In the genomic region with DNA sequence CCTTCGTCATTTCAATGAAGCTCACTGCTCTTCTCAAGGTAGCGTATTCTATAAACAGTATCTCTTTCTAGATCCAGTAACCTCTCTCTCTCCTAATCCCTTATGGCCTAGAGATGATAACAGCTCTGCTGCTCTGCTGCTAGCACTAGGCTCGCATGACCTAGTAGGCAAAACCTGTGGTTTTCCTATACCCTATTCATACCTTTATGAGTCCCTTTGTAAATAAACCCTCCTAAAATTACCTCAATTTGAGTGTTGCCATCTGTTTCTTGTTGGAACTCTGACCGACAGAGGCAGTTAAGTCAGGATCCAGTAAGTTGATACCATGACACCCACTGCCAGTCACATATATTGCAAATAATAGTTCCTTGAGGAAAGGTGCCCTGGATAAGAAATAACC, we compare ENCODE assay signal across 1 cellular context.
TF ChIP-seq lines count a peak whose summit lies in the region.

No MANE protein-coding gene starts in this region.

TF ChIP-seq in HEK293, 187 proteins besides CTCF, POLR2A, EP300 and RAD21 (continued from another document and continues in another):
- TF ChIP-seq, protein P1, sequence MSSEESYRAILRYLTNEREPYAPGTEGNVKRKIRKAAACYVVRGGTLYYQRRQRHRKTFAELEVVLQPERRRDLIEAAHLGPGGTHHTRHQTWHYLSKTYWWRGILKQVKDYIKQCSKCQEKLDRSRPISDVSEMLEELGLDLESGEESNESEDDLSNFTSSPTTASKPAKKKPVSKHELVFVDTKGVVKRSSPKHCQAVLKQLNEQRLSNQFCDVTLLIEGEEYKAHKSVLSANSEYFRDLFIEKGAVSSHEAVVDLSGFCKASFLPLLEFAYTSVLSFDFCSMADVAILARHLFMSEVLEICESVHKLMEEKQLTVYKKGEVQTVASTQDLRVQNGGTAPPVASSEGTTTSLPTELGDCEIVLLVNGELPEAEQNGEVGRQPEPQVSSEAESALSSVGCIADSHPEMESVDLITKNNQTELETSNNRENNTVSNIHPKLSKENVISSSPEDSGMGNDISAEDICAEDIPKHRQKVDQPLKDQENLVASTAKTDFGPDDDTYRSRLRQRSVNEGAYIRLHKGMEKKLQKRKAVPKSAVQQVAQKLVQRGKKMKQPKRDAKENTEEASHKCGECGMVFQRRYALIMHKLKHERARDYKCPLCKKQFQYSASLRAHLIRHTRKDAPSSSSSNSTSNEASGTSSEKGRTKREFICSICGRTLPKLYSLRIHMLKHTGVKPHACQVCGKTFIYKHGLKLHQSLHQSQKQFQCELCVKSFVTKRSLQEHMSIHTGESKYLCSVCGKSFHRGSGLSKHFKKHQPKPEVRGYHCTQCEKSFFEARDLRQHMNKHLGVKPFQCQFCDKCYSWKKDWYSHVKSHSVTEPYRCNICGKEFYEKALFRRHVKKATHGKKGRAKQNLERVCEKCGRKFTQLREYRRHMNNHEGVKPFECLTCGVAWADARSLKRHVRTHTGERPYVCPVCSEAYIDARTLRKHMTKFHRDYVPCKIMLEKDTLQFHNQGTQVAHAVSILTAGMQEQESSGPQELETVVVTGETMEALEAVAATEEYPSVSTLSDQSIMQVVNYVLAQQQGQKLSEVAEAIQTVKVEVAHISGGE (tag by site-specific recombination; conservative IDR thresholded peaks at IDR 0.05; ENCODE audit: low read depth): no peak
- no peak for TF ChIP-seq ZNF16 (tag by site-specific recombination; IDR thresholded peaks at IDR 0.05; ENCODE audit: low read depth)
- TF ChIP-seq GFI1B (tag by site-specific recombination; IDR thresholded peaks at IDR 0.05): no peak
- TF ChIP-seq, protein P2, sequence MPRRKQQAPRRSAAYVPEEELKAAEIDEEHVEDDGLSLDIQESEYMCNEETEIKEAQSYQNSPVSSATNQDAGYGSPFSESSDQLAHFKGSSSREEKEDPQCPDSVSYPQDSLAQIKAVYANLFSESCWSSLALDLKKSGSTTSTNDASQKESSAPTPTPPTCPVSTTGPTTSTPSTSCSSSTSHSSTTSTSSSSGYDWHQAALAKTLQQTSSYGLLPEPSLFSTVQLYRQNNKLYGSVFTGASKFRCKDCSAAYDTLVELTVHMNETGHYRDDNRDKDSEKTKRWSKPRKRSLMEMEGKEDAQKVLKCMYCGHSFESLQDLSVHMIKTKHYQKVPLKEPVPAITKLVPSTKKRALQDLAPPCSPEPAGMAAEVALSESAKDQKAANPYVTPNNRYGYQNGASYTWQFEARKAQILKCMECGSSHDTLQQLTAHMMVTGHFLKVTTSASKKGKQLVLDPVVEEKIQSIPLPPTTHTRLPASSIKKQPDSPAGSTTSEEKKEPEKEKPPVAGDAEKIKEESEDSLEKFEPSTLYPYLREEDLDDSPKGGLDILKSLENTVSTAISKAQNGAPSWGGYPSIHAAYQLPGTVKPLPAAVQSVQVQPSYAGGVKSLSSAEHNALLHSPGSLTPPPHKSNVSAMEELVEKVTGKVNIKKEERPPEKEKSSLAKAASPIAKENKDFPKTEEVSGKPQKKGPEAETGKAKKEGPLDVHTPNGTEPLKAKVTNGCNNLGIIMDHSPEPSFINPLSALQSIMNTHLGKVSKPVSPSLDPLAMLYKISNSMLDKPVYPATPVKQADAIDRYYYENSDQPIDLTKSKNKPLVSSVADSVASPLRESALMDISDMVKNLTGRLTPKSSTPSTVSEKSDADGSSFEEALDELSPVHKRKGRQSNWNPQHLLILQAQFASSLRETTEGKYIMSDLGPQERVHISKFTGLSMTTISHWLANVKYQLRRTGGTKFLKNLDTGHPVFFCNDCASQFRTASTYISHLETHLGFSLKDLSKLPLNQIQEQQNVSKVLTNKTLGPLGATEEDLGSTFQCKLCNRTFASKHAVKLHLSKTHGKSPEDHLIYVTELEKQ (tag by site-specific recombination; IDR thresholded peaks at IDR 0.05; ENCODE audit: borderline replicate concordance): peak; percentile 79; the same call in 1 of the 2 replicates
- TF ChIP-seq ZNF354C (tag by site-specific recombination; IDR thresholded peaks at IDR 0.05; ENCODE audit: borderline replicate concordance, low read depth): no peak
- no peak for TF ChIP-seq ZNF558 (tag by site-specific recombination; IDR thresholded peaks at IDR 0.05)
- no peak for TF ChIP-seq GLI4 (tag by site-specific recombination; IDR thresholded peaks at IDR 0.05)
- TF ChIP-seq ZNF792 (tag by site-specific recombination; IDR thresholded peaks at IDR 0.05): no peak
- TF ChIP-seq, protein P3, sequence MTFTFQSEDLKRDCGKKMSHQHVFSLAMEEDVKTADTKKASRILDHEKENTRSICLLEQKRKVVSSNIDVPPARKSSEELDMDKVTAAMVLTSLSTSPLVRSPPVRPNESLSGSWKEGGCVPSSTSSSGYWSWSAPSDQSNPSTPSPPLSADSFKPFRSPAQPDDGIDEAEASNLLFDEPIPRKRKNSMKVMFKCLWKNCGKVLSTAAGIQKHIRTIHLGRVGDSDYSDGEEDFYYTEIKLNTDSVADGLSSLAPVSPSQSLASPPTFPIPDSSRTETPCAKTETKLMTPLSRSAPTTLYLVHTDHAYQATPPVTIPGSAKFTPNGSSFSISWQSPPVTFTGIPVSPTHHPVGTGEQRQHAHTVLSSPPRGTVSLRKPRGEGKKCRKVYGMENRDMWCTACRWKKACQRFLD (tag by site-specific recombination; IDR thresholded peaks at IDR 0.05): no peak
- TF ChIP-seq ZNF394 (tag by site-specific recombination; IDR thresholded peaks at IDR 0.05; ENCODE audit: borderline replicate concordance): no peak
- no peak for TF ChIP-seq ZNF274 (IDR thresholded peaks at IDR 0.05; ENCODE audit: low read length)
- no peak for TF ChIP-seq ZNF274 (tag by site-specific recombination; IDR thresholded peaks at IDR 0.05; ENCODE audit: borderline replicate concordance)
- TF ChIP-seq, protein P4, sequence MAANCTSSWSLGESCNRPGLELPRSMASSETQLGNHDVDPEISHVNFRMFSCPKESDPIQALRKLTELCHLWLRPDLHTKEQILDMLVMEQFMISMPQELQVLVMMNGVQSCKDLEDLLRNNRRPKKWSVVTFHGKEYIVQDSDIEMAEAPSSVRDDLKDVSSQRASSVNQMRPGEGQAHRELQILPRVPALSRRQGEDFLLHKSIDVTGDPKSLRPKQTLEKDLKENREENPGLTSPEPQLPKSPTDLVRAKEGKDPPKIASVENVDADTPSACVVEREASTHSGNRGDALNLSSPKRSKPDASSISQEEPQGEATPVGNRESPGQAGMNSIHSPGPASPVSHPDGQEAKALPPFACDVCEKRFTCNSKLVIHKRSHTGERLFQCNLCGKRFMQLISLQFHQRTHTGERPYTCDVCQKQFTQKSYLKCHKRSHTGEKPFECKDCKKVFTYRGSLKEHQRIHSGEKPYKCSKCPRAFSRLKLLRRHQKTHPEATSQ (tag by site-specific recombination; IDR thresholded peaks at IDR 0.05): no peak
- TF ChIP-seq ZNF629 (tag by site-specific recombination; IDR thresholded peaks at IDR 0.05): no peak
- TF ChIP-seq, protein P5, sequence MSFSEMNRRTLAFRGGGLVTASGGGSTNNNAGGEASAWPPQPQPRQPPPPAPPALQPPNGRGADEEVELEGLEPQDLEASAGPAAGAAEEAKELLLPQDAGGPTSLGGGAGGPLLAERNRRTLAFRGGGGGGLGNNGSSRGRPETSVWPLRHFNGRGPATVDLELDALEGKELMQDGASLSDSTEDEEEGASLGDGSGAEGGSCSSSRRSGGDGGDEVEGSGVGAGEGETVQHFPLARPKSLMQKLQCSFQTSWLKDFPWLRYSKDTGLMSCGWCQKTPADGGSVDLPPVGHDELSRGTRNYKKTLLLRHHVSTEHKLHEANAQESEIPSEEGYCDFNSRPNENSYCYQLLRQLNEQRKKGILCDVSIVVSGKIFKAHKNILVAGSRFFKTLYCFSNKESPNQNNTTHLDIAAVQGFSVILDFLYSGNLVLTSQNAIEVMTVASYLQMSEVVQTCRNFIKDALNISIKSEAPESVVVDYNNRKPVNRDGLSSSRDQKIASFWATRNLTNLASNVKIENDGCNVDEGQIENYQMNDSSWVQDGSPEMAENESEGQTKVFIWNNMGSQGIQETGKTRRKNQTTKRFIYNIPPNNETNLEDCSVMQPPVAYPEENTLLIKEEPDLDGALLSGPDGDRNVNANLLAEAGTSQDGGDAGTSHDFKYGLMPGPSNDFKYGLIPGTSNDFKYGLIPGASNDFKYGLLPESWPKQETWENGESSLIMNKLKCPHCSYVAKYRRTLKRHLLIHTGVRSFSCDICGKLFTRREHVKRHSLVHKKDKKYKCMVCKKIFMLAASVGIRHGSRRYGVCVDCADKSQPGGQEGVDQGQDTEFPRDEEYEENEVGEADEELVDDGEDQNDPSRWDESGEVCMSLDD (tag by site-specific recombination; IDR thresholded peaks at IDR 0.05): no peak
- TF ChIP-seq, protein P6, sequence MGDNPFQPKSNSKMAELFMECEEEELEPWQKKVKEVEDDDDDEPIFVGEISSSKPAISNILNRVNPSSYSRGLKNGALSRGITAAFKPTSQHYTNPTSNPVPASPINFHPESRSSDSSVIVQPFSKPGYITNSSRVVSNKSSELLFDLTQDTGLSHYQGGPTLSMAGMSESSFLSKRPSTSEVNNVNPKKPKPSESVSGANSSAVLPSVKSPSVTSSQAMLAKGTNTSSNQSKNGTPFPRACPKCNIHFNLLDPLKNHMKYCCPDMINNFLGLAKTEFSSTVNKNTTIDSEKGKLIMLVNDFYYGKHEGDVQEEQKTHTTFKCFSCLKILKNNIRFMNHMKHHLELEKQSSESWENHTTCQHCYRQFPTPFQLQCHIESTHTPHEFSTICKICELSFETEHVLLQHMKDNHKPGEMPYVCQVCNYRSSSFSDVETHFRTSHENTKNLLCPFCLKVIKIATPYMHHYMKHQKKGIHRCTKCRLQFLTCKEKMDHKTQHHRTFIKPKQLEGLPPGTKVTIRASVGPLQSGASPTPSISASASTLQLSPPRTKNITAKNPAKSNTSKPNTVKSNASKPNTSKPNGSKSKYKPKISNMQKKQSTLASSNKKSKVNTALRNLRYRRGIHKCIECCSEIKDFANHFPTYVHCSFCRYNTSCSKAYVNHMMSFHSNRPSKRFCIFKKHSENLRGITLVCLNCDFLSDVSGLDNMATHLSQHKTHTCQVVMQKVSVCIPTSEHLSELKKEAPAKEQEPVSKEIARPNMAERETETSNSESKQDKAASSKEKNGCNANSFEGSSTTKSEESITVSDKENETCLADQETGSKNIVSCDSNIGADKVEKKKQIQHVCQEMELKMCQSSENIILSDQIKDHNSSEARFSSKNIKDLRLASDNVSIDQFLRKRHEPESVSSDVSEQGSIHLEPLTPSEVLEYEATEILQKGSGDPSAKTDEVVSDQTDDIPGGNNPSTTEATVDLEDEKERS (tag by site-specific recombination; IDR thresholded peaks at IDR 0.05): no peak
- TF ChIP-seq, protein P7, sequence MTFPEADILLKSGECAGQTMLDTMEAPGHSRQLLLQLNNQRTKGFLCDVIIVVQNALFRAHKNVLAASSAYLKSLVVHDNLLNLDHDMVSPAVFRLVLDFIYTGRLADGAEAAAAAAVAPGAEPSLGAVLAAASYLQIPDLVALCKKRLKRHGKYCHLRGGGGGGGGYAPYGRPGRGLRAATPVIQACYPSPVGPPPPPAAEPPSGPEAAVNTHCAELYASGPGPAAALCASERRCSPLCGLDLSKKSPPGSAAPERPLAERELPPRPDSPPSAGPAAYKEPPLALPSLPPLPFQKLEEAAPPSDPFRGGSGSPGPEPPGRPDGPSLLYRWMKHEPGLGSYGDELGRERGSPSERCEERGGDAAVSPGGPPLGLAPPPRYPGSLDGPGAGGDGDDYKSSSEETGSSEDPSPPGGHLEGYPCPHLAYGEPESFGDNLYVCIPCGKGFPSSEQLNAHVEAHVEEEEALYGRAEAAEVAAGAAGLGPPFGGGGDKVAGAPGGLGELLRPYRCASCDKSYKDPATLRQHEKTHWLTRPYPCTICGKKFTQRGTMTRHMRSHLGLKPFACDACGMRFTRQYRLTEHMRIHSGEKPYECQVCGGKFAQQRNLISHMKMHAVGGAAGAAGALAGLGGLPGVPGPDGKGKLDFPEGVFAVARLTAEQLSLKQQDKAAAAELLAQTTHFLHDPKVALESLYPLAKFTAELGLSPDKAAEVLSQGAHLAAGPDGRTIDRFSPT (tag by site-specific recombination; IDR thresholded peaks at IDR 0.05): no peak
- no peak for TF ChIP-seq ZNF184 (tag by site-specific recombination; IDR thresholded peaks at IDR 0.05)
- TF ChIP-seq, protein P8, sequence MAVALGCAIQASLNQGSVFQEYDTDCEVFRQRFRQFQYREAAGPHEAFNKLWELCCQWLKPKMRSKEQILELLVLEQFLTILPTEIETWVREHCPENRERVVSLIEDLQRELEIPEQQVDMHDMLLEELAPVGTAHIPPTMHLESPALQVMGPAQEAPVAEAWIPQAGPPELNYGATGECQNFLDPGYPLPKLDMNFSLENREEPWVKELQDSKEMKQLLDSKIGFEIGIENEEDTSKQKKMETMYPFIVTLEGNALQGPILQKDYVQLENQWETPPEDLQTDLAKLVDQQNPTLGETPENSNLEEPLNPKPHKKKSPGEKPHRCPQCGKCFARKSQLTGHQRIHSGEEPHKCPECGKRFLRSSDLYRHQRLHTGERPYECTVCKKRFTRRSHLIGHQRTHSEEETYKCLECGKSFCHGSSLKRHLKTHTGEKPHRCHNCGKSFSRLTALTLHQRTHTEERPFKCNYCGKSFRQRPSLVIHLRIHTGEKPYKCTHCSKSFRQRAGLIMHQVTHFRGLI (tag by site-specific recombination; IDR thresholded peaks at IDR 0.05): no peak
- no peak for TF ChIP-seq ZNF621 (tag by site-specific recombination; IDR thresholded peaks at IDR 0.05)
- no peak for TF ChIP-seq PRDM1 (tag by site-specific recombination; IDR thresholded peaks at IDR 0.05)
- TF ChIP-seq, protein P9, sequence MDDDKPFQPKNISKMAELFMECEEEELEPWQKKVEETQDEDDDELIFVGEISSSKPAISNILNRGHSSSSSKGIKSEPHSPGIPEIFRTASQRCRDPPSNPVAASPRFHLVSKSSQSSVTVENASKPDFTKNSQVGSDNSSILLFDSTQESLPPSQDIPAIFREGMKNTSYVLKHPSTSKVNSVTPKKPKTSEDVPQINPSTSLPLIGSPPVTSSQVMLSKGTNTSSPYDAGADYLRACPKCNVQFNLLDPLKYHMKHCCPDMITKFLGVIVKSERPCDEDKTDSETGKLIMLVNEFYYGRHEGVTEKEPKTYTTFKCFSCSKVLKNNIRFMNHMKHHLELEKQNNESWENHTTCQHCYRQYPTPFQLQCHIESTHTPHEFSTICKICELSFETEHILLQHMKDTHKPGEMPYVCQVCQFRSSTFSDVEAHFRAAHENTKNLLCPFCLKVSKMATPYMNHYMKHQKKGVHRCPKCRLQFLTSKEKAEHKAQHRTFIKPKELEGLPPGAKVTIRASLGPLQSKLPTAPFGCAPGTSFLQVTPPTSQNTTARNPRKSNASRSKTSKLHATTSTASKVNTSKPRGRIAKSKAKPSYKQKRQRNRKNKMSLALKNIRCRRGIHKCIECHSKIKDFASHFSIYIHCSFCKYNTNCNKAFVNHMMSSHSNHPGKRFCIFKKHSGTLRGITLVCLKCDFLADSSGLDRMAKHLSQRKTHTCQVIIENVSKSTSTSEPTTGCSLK (tag by site-specific recombination; IDR thresholded peaks at IDR 0.05): no peak
- no peak for TF ChIP-seq ZNF2 (tag by site-specific recombination; IDR thresholded peaks at IDR 0.05)
- TF ChIP-seq ZNF549 (tag by site-specific recombination; IDR thresholded peaks at IDR 0.05): 0 out of 2 replicates have a peak, but pooled peaks have one; percentile 2
- no peak for TF ChIP-seq GLIS1 (tag by site-specific recombination; IDR thresholded peaks at IDR 0.05)
- peak; percentile 47; the same call in 1 of the 2 replicates for TF ChIP-seq WT1 (tag by site-specific recombination; IDR thresholded peaks at IDR 0.05)
